9 cellular contexts compared by ENCODE assay signal in genomic region chr9:126514037-126514821, GRCh38.
DNase-seq lines count a peak whose midpoint lies in the region; ATAC-seq and TF ChIP-seq lines count a peak whose summit lies in the region.
"Had no signal": no experiment of that assay in that cellular context is flagged by ENCODE, and none has a peak within 500 bp of the region (broad histone marks: within the 10 kb centered on the region; RNA-seq: fewer than 3 reads in every experiment).

No MANE protein-coding gene starts in this region.

- no peak overlapping the region for H3K27ac Mint-ChIP-seq in activated T-cell treated with anti-CD3 and anti-CD28 coated beads, Interleukin-2, amount 50 U/mL, for 72 hours
- H3K27ac Mint-ChIP-seq in type B pancreatic cell: no peak overlapping the region
- H3K27ac Mint-ChIP-seq: activated naive CD8-positive, alpha-beta T cell had no signal

- TF ChIP-seq CTCF in GM13976 (IDR thresholded peaks at IDR 0.05; ENCODE audit: borderline replicate concordance, control extremely low read depth, extremely low read depth, insufficient read depth, missing control alignments) (peak; percentile 26), fibroblast of villous mesenchyme (IDR thresholded peaks at IDR 0.05; ENCODE audit: insufficient read depth, low read depth, low read length) (peak; percentile 33), neutrophil (IDR thresholded peaks at IDR 0.05) (peak; percentile 86), type B pancreatic cell (conservative IDR thresholded peaks at IDR 0.05) (peak; percentile 77)

- H3K4me3 ChIP-seq in fibroblast of villous mesenchyme (ENCODE audit: low read depth, low read length) (no peak overlapping the region), neutrophil (ENCODE audit: low read depth in 1 of 2, low read length in 1 of 2) (peak overlapping the region; percentile 30 to 53)

- no peak overlapping the region for H3K4me3 Mint-ChIP-seq in activated T-cell treated with anti-CD3 and anti-CD28 coated beads, Interleukin-2, amount 50 U/mL, for 72 hours
- no peak overlapping the region for H3K4me3 Mint-ChIP-seq in type B pancreatic cell

- no peaks in the 10 kb centered on the region for H3K36me3 Mint-ChIP-seq in activated T-cell treated with anti-CD3 and anti-CD28 coated beads, Interleukin-2, amount 50 U/mL, for 72 hours (ENCODE audit: insufficient read depth in 2 of 2)
- no peaks in the 10 kb centered on the region for H3K36me3 Mint-ChIP-seq in type B pancreatic cell
- H3K36me3 Mint-ChIP-seq: activated naive CD8-positive, alpha-beta T cell had no signal

- H3K27ac ChIP-seq in neutrophil: no peak overlapping the region

- no peaks in the 10 kb centered on the region for H3K9me3 Mint-ChIP-seq in activated T-cell treated with anti-CD3 and anti-CD28 coated beads, Interleukin-2, amount 50 U/mL, for 72 hours
- no peaks in the 10 kb centered on the region for H3K9me3 Mint-ChIP-seq in type B pancreatic cell

- H3K27me3 ChIP-seq in neutrophil: no peaks in the 10 kb centered on the region

- in situ Hi-C loops in GM13976 (cut with MboI; ENCODE audit: low sequenced_read_pairs, unreplicated experiment): no loop called here

- H3K4me1 ChIP-seq in neutrophil (ENCODE audit: control insufficient read depth in 1 of 2, insufficient read depth in 1 of 2, low read depth in 1 of 2, low read length in 1 of 2): peaks cover 26 to 28% of the 10 kb centered on the region in 2 experiments

- H3K9me3 ChIP-seq in neutrophil: no peaks in the 10 kb centered on the region

- no peaks in the 10 kb centered on the region for H3K36me3 ChIP-seq in neutrophil

- peaks cover 31% of the 10 kb centered on the region for H3K4me1 Mint-ChIP-seq in activated T-cell treated with anti-CD3 and anti-CD28 coated beads, Interleukin-2, amount 50 U/mL, for 72 hours (ENCODE audit: low read depth)
- peaks cover 44% of the 10 kb centered on the region for H3K4me1 Mint-ChIP-seq in type B pancreatic cell (ENCODE audit: unreplicated experiment)

- peak; percentile 83 for DNase-seq in GM13976 (ENCODE audit: low spot score)
- DNase-seq in NCI-H460 (ENCODE audit: extremely low read depth, low read depth): peak; percentile 57
- DNase-seq in activated T-cell treated with anti-CD3 and anti-CD28 coated beads, Interleukin-2, amount 50 U/mL, for 72 hours: peak; percentile 70 to 84
- peak; percentile 29 for DNase-seq in fibroblast of villous mesenchyme (ENCODE audit: low read depth)
- no peak for DNase-seq in type B pancreatic cell (ENCODE audit: extremely low spot score, unreplicated experiment)

- peak; percentile 57 to 66 for ATAC-seq in activated T-cell treated with anti-CD3 and anti-CD28 coated beads, Interleukin-2, amount 50 U/mL, for 72 hours (replicated peaks in 1 of 2)
- ATAC-seq in GM18498 (IDR thresholded peaks at IDR 0.05; ENCODE audit: unreplicated experiment) (no peak), HG03520 (IDR thresholded peaks at IDR 0.05; ENCODE audit: unreplicated experiment) (no peak)

- H3K27me3 Mint-ChIP-seq in activated T-cell treated with anti-CD3 and anti-CD28 coated beads, Interleukin-2, amount 50 U/mL, for 72 hours (ENCODE audit: low read depth): peaks cover 65% of the 10 kb centered on the region
- H3K27me3 Mint-ChIP-seq in type B pancreatic cell: peaks cover 58% of the 10 kb centered on the region

Comparison
In these comparisons a context has a peak if more than half of its experiments do, and no peak if none do; other contexts are left out.
1. CTCF ChIP-seq: peak in every context shown above with its lines; median percentile 86 in neutrophil; 77 in type B pancreatic cell; 33 in fibroblast of villous mesenchyme; 26 in GM13976.
2. ATAC-seq: peak in activated T-cell treated with anti-CD3 and anti-CD28 coated beads, Interleukin-2, amount 50 U/mL, for 72 hours (2 of 2); none in GM18498 (single experiment) and HG03520 (single experiment).